ENCODE assay signal across 9 cellular contexts in the genomic region with DNA sequence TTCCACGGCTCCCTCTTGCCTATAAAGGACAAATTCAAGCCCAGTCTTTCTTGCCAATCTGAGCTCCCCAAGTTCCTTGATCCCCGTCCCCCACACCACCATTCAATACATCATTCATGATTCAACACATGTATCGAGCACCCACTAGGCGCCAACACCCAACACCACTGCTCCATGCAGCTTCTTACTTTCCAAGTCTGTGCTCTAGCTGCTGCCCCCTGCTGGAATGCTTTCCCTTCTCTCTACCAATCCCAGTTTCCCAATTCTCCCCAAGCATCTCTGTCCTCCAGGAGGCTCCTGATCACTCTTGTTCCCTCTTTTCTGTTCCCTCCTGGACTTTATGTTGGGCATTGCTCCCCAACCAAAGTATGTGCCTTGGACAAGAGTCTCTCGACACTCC.
A peak's percentile ranks its signal among the peaks of the same experiment; 100 is the strongest.
DNase-seq lines count a peak whose midpoint lies in the region; ATAC-seq and TF ChIP-seq lines count a peak whose summit lies in the region.
"Had no signal": no experiment of that assay in that cellular context is flagged by ENCODE, and none has a peak within 500 bp of the region (broad histone marks: within the 10 kb centered on the region; RNA-seq: fewer than 3 reads in every experiment).

No MANE protein-coding gene starts in this region.

- H3K4me1 ChIP-seq in esophagus muscularis mucosa: peaks cover 63 to 84% (median 80%) of the 10 kb centered on the region in 4 donors
- peaks cover 0 to 93% (median 55%) of the 10 kb centered on the region in 4 donors for H3K4me1 ChIP-seq in tibial nerve
- peaks cover 34 to 69% (median 60%) of the 10 kb centered on the region in 4 donors for H3K4me1 ChIP-seq in stomach

- 96% methylated on average over 5 of the region's 5 CpGs for WGBS in esophagus muscularis mucosa
- 74 to 83% methylated on average over 5 of the region's 5 CpGs for WGBS in tibial nerve, 2 donors
- WGBS in stomach, 5 donors: 92 to 98% (median 96%) methylated on average over 5 of the region's 5 CpGs

- H3K4me3 ChIP-seq in esophagus muscularis mucosa (no peak overlapping the region), tibial nerve (no peak overlapping the region), stomach (no peak overlapping the region)

- TF ChIP-seq CTCF in esophagus muscularis mucosa (IDR thresholded peaks at IDR 0.05) (peak; percentile 19 to 40 (median 20)), tibial nerve (IDR thresholded peaks at IDR 0.05) (peak in 4 of 5 experiments; percentile 8 to 37 (median 30)), stomach (IDR thresholded peaks at IDR 0.05) (no peak)

- DNase-seq in activated T-cell treated with anti-CD3 and anti-CD28 coated beads, Interleukin-2, amount 50 U/mL, for 48 hours: peak; percentile 36
- DNase-seq in activated T-cell treated with anti-CD3 and anti-CD28 coated beads for 4 hours (no peak), NCI-H1694 treated with DMSO at 0.1 percent for 48 hours (lab: John Stamatoyannopoulos, UW) (peak; percentile 12), esophagus muscularis mucosa (ENCODE audit: extremely low spot score) (no peak), tibial nerve (ENCODE audit: low spot score in 2 of 2) (no peak), stomach (no peak)
- DNase-seq: NCI-H524 had no signal

- H3K9me3 ChIP-seq in esophagus muscularis mucosa (no peaks in the 10 kb centered on the region), tibial nerve (no peaks in the 10 kb centered on the region), stomach (no peaks in the 10 kb centered on the region)

- peak overlapping the region in 3 of 4 donors; percentile 64 to 74 (median 70) for H3K27ac ChIP-seq in esophagus muscularis mucosa (replicated peaks in 1 of 4)
- H3K27ac ChIP-seq in tibial nerve: peak overlapping the region in 3 of 4 donors; percentile 2 to 97 (median 91)
- H3K27ac ChIP-seq in stomach: peak overlapping the region in 1 of 5 donors; percentile 69

- ATAC-seq in HG02970 (IDR thresholded peaks at IDR 0.05; ENCODE audit: low FRiP score, unreplicated experiment) (no peak), HG02623 (IDR thresholded peaks at IDR 0.05; ENCODE audit: unreplicated experiment) (no peak)

- intact Hi-C loops in esophagus muscularis mucosa (cut with DNase I): no loop called here
- intact Hi-C loops in stomach (cut with DNase I; ENCODE audit: low total_unique reads): no loop called here

- TF ChIP-seq EP300 in esophagus muscularis mucosa (IDR thresholded peaks at IDR 0.05) (no peak), tibial nerve (IDR thresholded peaks at IDR 0.05) (no peak), stomach (IDR thresholded peaks at IDR 0.05) (no peak)

- TF ChIP-seq POLR2A in esophagus muscularis mucosa (IDR thresholded peaks at IDR 0.05; ENCODE audit: low read depth): no peak
- TF ChIP-seq POLR2A in tibial nerve (IDR thresholded peaks at IDR 0.05): no peak
- no peak for TF ChIP-seq POLR2A in stomach (IDR thresholded peaks at IDR 0.05)

- H3K36me3 ChIP-seq in esophagus muscularis mucosa (no peaks in the 10 kb centered on the region), tibial nerve (no peaks in the 10 kb centered on the region), stomach (no peaks in the 10 kb centered on the region)

- H3K27me3 ChIP-seq in esophagus muscularis mucosa (no peaks in the 10 kb centered on the region), tibial nerve (no peaks in the 10 kb centered on the region), stomach (no peaks in the 10 kb centered on the region)

Comparison
In these comparisons a context has a peak if more than half of its experiments do, and no peak if none do; other contexts are left out.
1. DNase-seq: peak in activated T-cell treated with anti-CD3 and anti-CD28 coated beads, Interleukin-2, amount 50 U/mL, for 48 hours (2 of 2) and NCI-H1694 treated with DMSO at 0.1 percent for 48 hours (single experiment); none in activated T-cell treated with anti-CD3 and anti-CD28 coated beads for 4 hours (single experiment), esophagus muscularis mucosa (single experiment), tibial nerve (0 of 2) and stomach (single experiment).
2. CTCF ChIP-seq: peak in esophagus muscularis mucosa (3 of 3) and tibial nerve (4 of 5); none in stomach (0 of 7).